Comparison of ENCODE assay signal across 1 cellular context in genomic region chr6:25792016-25792415, GRCh38.
TF ChIP-seq lines count a peak whose summit lies in the region.

No MANE protein-coding gene starts in this region.

TF ChIP-seq in GM23338, 12 proteins besides CTCF, POLR2A, EP300 and RAD21 (continued from another document):
- TF ChIP-seq ETS1 (IDR thresholded peaks at IDR 0.05) (no peak), ZNF331 (CRISPR knock-in tag; IDR thresholded peaks at IDR 0.05; ENCODE audit: low read depth) (no peak), EZH2phosphoT487 (IDR thresholded peaks at IDR 0.05; ENCODE audit: unreplicated experiment) (no peak), REST (IDR thresholded peaks at IDR 0.05; ENCODE audit: unreplicated experiment) (no peak), NANOG (IDR thresholded peaks at IDR 0.05; ENCODE audit: borderline replicate concordance) (no peak), JUNB (IDR thresholded peaks at IDR 0.05; ENCODE audit: unreplicated experiment) (no peak), POLR2AphosphoS5 (IDR thresholded peaks at IDR 0.05; ENCODE audit: low read depth) (no peak)
TF ChIP-seq in GM23338: peak in this region for 0.
